Comparison of ENCODE assay signal across 7 cellular contexts in genomic region chr16:16586069-16586651, GRCh38.
A peak's percentile ranks its signal among the peaks of the same experiment; 100 is the strongest.
DNase-seq lines count a peak whose midpoint lies in the region; ATAC-seq and TF ChIP-seq lines count a peak whose summit lies in the region.
"Not testable (repeated sequence)": the region's sequence is repeated elsewhere in the genome, so short reads cannot be mapped to it uniquely, and the experiment has no call there.

No MANE protein-coding gene starts in this region.

- not testable (repeated sequence) for H3K4me3 ChIP-seq in WERI-Rb-1 (ENCODE audit: low read depth, low read length); naive thymus-derived CD4-positive, alpha-beta T cell (ENCODE audit: low read length)

- H3K27me3 ChIP-seq in WERI-Rb-1 (ENCODE audit: insufficient read depth, low read depth, severe bottlenecking); naive thymus-derived CD4-positive, alpha-beta T cell (ENCODE audit: control insufficient read depth in 2 of 2, insufficient read depth in 2 of 2, low read length in 2 of 2): not testable (repeated sequence)

- not testable (repeated sequence) for TF ChIP-seq CTCF in WERI-Rb-1 (IDR thresholded peaks at IDR 0.05; ENCODE audit: low read depth, low read length)

- not testable (repeated sequence) for H3K27ac ChIP-seq in WERI-Rb-1; naive thymus-derived CD4-positive, alpha-beta T cell (ENCODE audit: low read depth, low read length)

- H3K9me3 Mint-ChIP-seq in central memory CD8-positive, alpha-beta T cell, result not testable (repeated sequence)
- peaks cover 0 to 11% (median 3%) of the 10 kb centered on the region in 11 donors for H3K9me3 Mint-ChIP-seq in naive thymus-derived CD4-positive, alpha-beta T cell

- intact Hi-C loops in naive thymus-derived CD4-positive, alpha-beta T cell (cut with micrococcal nuclease), result not testable (repeated sequence)

- not testable (repeated sequence) for H3K9me3 ChIP-seq in WERI-Rb-1 (ENCODE audit: severe bottlenecking); naive thymus-derived CD4-positive, alpha-beta T cell (ENCODE audit: control insufficient read depth in 2 of 3, low read length in 3 of 3)

- not testable (repeated sequence) for H3K36me3 ChIP-seq in WERI-Rb-1; naive thymus-derived CD4-positive, alpha-beta T cell (ENCODE audit: control insufficient read depth in 2 of 3, insufficient read depth in 3 of 3, low read length in 3 of 3)

- H3K4me1 Mint-ChIP-seq in central memory CD8-positive, alpha-beta T cell; naive thymus-derived CD4-positive, alpha-beta T cell: not testable (repeated sequence)

- H3K27ac Mint-ChIP-seq in central memory CD8-positive, alpha-beta T cell (ENCODE audit: low read depth); naive thymus-derived CD4-positive, alpha-beta T cell: not testable (repeated sequence)

- peak; percentile 71 for ATAC-seq in central memory CD8-positive, alpha-beta T cell (replicated peaks; ENCODE audit: extremely low read depth, poor library complexity, severe bottlenecking)
- peak; percentile 41 for ATAC-seq in naive thymus-derived CD4-positive, alpha-beta T cell

- not testable (repeated sequence) for H3K27me3 Mint-ChIP-seq in central memory CD8-positive, alpha-beta T cell
- H3K27me3 Mint-ChIP-seq in naive thymus-derived CD4-positive, alpha-beta T cell, result peaks cover 0 to 13% (median 0%) of the 10 kb centered on the region in 5 donors

- DNase-seq in DMS 273 (lab: John Stamatoyannopoulos, UW; ENCODE audit: unreplicated experiment) (peak; percentile 84), NCI-H1694 (lab: John Stamatoyannopoulos, UW) (peak; percentile 95), NCI-H345 (lab: John Stamatoyannopoulos, UW) (peak; percentile 33), NCI-H82 treated with DMSO at 0.1 percent for 48 hours (lab: John Stamatoyannopoulos, UW; ENCODE audit: unreplicated experiment) (peak; percentile 30), WERI-Rb-1 (peak; percentile 12)
- not testable (repeated sequence) for DNase-seq in central memory CD8-positive, alpha-beta T cell (ENCODE audit: low spot score in 2 of 2); naive thymus-derived CD4-positive, alpha-beta T cell

- CTCF ChIA-PET in naive thymus-derived CD4-positive, alpha-beta T cell (lab: Charles Lee), result not testable (repeated sequence)

- H3K36me3 Mint-ChIP-seq in central memory CD8-positive, alpha-beta T cell (ENCODE audit: insufficient read depth); naive thymus-derived CD4-positive, alpha-beta T cell: not testable (repeated sequence)

- H3K4me1 ChIP-seq in naive thymus-derived CD4-positive, alpha-beta T cell (ENCODE audit: control insufficient read depth in 2 of 2, insufficient read depth in 2 of 2, low read length in 2 of 2), result not testable (repeated sequence)

- POLR2A ChIA-PET in naive thymus-derived CD4-positive, alpha-beta T cell (lab: Charles Lee), result not testable (repeated sequence)

- H3K4me3 Mint-ChIP-seq in central memory CD8-positive, alpha-beta T cell; naive thymus-derived CD4-positive, alpha-beta T cell: not testable (repeated sequence)
